Comparison of ENCODE assay signal across 13 cellular contexts in the genomic region with DNA sequence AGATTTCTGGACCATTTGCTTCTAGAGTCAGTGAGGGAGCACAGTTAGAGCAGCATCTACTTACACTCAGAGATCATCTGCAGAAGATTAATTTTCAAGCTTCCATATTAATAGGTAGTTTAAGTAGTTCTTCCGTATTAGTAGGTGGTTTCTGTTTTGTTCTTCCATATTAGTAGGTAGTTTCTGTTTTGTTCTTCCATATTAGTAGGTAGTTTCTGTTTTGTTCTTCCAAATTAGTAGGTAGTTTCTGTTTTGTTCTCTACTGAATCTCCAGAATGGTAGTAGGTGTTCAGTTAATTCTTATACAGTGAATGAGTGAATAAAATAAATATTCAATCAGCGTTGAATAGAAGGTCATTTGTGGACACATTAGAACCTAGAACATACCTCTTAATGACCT.
A peak's percentile ranks its signal among the peaks of the same experiment; 100 is the strongest.
DNase-seq lines count a peak whose midpoint lies in the region; ATAC-seq and FAIRE-seq lines count a peak whose summit lies in the region.
"Had no signal": no experiment of that assay in that cellular context is flagged by ENCODE, and none has a peak within 500 bp of the region (broad histone marks: within the 10 kb centered on the region; RNA-seq: fewer than 3 reads in every experiment).

No MANE protein-coding gene starts in this region.

- H3K27me3 Mint-ChIP-seq in activated T-helper 17 cell treated with anti-CD3 and anti-CD28 coated beads, Interleukin-2, amount 50 U/mL, for 72 hours = no peaks in the 10 kb centered on the region

- no peaks in the 10 kb centered on the region for H3K9me3 Mint-ChIP-seq in activated T-helper 17 cell treated with anti-CD3 and anti-CD28 coated beads, Interleukin-2, amount 50 U/mL, for 72 hours

- peak overlapping the region; percentile 50 for H3K4me3 Mint-ChIP-seq in activated T-helper 17 cell treated with anti-CD3 and anti-CD28 coated beads, Interleukin-2, amount 50 U/mL, for 72 hours
- H3K4me3 Mint-ChIP-seq: CD8-positive, alpha-beta T cell had no signal

- H3K36me3 Mint-ChIP-seq in activated T-helper 17 cell treated with anti-CD3 and anti-CD28 coated beads, Interleukin-2, amount 50 U/mL, for 72 hours (ENCODE audit: low read depth) = no peaks in the 10 kb centered on the region

- no peak for FAIRE-seq in HTR-8/SVneo (lab: Jason Lieb, UNC)
- FAIRE-seq: HepG2 had no signal

- peak overlapping the region; percentile 32 for H3K27ac Mint-ChIP-seq in activated T-helper 17 cell treated with anti-CD3 and anti-CD28 coated beads, Interleukin-2, amount 50 U/mL, for 72 hours
- H3K27ac Mint-ChIP-seq: CD8-positive, alpha-beta T cell had no signal

- DNase-seq in HTR-8/SVneo (ENCODE audit: insufficient read length, low spot score) (no peak), EL (no peak), HPDE6-E6E7 (ENCODE audit: extremely low spot score) (no peak)
- DNase-seq: aorta; CD8-positive, alpha-beta T cell; NCI-H1417; NCI-H526 treated with DMSO at 0.1 percent for 48 hours; substantia nigra had no signal

- ATAC-seq in GM18867 (IDR thresholded peaks at IDR 0.05; ENCODE audit: unreplicated experiment) (peak; percentile 69), GM21360 (IDR thresholded peaks at IDR 0.05; ENCODE audit: unreplicated experiment) (peak; percentile 82), HG03039 (IDR thresholded peaks at IDR 0.05; ENCODE audit: unreplicated experiment) (peak; percentile 64)
- peak; percentile 85 for ATAC-seq in activated T-helper 17 cell treated with anti-CD3 and anti-CD28 coated beads, Interleukin-2, amount 50 U/mL, for 72 hours (replicated peaks)
- ATAC-seq: CD8-positive, alpha-beta T cell; HepG2 had no signal

- peaks cover 8% of the 10 kb centered on the region for H3K4me1 Mint-ChIP-seq in activated T-helper 17 cell treated with anti-CD3 and anti-CD28 coated beads, Interleukin-2, amount 50 U/mL, for 72 hours
